Comparison of ENCODE assay signal across 17 cellular contexts in genomic region chr12:56874821-56875220, GRCh38. TPM values are rescaled to one million over a fixed set of nuclear protein-coding genes. Genes with fewer than 3 reads are reported as not detected.
A peak's percentile ranks its signal among the peaks of the same experiment; 100 is the strongest.
DNase-seq lines count a peak whose midpoint lies in the region; ATAC-seq and TF ChIP-seq lines count a peak whose summit lies in the region.
"Had no signal": no experiment of that assay in that cellular context is flagged by ENCODE, and none has a peak within 500 bp of the region (broad histone marks: within the 10 kb centered on the region; RNA-seq: fewer than 3 reads in every experiment).

No MANE protein-coding gene starts in this region.

- CTCF ChIA-PET in WTC11 (lab: Charles Lee), result no interaction called here

- H3K27me3 ChIP-seq in HUES48 (ENCODE audit: control insufficient read depth, insufficient read depth, low read length), result no peaks in the 10 kb centered on the region
- no peaks in the 10 kb centered on the region for H3K27me3 ChIP-seq in mesendoderm (ENCODE audit: insufficient read depth, low read length, poor library complexity)
- peaks cover 8% of the 10 kb centered on the region for H3K27me3 ChIP-seq in WERI-Rb-1 (ENCODE audit: insufficient read depth, low read depth, severe bottlenecking)
- H3K27me3 ChIP-seq: BE2C had no signal

- H3K9me3 ChIP-seq in HUES48 (ENCODE audit: control insufficient read depth, insufficient read depth, low read length) (peaks cover 44% of the 10 kb centered on the region), WERI-Rb-1 (ENCODE audit: severe bottlenecking) (no peaks in the 10 kb centered on the region)
- H3K9me3 ChIP-seq: BE2C had no signal

- H2AK5ac ChIP-seq in mesendoderm (ENCODE audit: low read length), result no peak overlapping the region

- H4K5ac ChIP-seq in mesendoderm (ENCODE audit: low read length), result no peak overlapping the region

- no peak overlapping the region for H3K4me2 ChIP-seq in mesendoderm (ENCODE audit: low read length)
- H3K4me2 ChIP-seq: A549 had no signal

- H3K23ac ChIP-seq in mesendoderm (ENCODE audit: low read length), result no peak overlapping the region

- ATAC-seq in WTC11, result peak; percentile 50
- ATAC-seq: A549, HCT116 had no signal

- peaks cover 13% of the 10 kb centered on the region for H3K36me3 Mint-ChIP-seq in WTC11
- H3K36me3 Mint-ChIP-seq: CD4-positive, alpha-beta memory T cell had no signal

- POLR2A ChIA-PET in WTC11 (lab: Charles Lee), result no interaction called here

- no peak overlapping the region for H3K4me3 Mint-ChIP-seq in WTC11
- H3K4me3 Mint-ChIP-seq: CD4-positive, alpha-beta memory T cell had no signal

- H2BK5ac ChIP-seq in mesendoderm (ENCODE audit: low read length), result no peak overlapping the region

- H3K4me1 ChIP-seq in HUES48 (ENCODE audit: control insufficient read depth, insufficient read depth, low read length) (no peaks in the 10 kb centered on the region), mesendoderm (ENCODE audit: control insufficient read depth, low read depth, low read length) (no peaks in the 10 kb centered on the region)
- H3K4me1 ChIP-seq: BE2C had no signal

- H3K56ac ChIP-seq in mesendoderm (ENCODE audit: low read length), result no peak overlapping the region

- H3K79me2 ChIP-seq in mesendoderm (ENCODE audit: control insufficient read depth, insufficient read depth, low read length), result no peaks in the 10 kb centered on the region

- H3K4me1 Mint-ChIP-seq in WTC11, result peaks cover 7% of the 10 kb centered on the region
- H3K4me1 Mint-ChIP-seq: CD4-positive, alpha-beta memory T cell had no signal

- H3K9ac ChIP-seq in HUES48 (ENCODE audit: low read depth, low read length) (no peak overlapping the region), mesendoderm (ENCODE audit: low read length) (no peak overlapping the region)

- no peak overlapping the region for H3K27ac Mint-ChIP-seq in WTC11
- H3K27ac Mint-ChIP-seq: CD4-positive, alpha-beta memory T cell had no signal

- peaks cover 12% of the 10 kb centered on the region for H3K27me3 Mint-ChIP-seq in WTC11 (ENCODE audit: low read depth)

- no peaks in the 10 kb centered on the region for H3K79me1 ChIP-seq in mesendoderm (ENCODE audit: low read length)

- H3K4ac ChIP-seq in mesendoderm (ENCODE audit: low read depth, low read length), result no peak overlapping the region

- H3K27ac ChIP-seq in HUES48 (ENCODE audit: low read depth, low read length) (no peak overlapping the region), mesendoderm (ENCODE audit: low read depth, low read length) (no peak overlapping the region), WERI-Rb-1 (no peak overlapping the region)
- H3K27ac ChIP-seq: A549, C4-2B had no signal

- TF ChIP-seq CTCF in WTC11 (IDR thresholded peaks at IDR 0.05) (no peak), fibroblast of the aortic adventitia (IDR thresholded peaks at IDR 0.05; ENCODE audit: insufficient read depth, low read length) (no peak), WERI-Rb-1 (IDR thresholded peaks at IDR 0.05; ENCODE audit: low read depth, low read length) (no peak)

- no CpG with 5 or more reads among the region's 1 CpG for WGBS in mesendoderm (ENCODE audit: extremely low coverage, insufficient coverage, low lambda C conversion rate)

- peaks cover 77% of the 10 kb centered on the region for H3K9me3 Mint-ChIP-seq in WTC11

- no peak for DNase-seq in WTC11 (ENCODE audit: low spot score)
- peak; percentile 6 for DNase-seq in fibroblast of the aortic adventitia (ENCODE audit: low read depth)
- DNase-seq in mesendoderm, result peak; percentile 93
- no peak for DNase-seq in WERI-Rb-1
- no peak for DNase-seq in DMS79 (lab: John Stamatoyannopoulos, UW)
- no peak for DNase-seq in NCI-H1092 (lab: John Stamatoyannopoulos, UW)
- DNase-seq: BE2C; CD4-positive, alpha-beta memory T cell; DMS79 treated with DMSO at 0.1 percent for 48 hours; EL; GF-D8; IMR-90 had no signal

- H3K18ac ChIP-seq in mesendoderm (ENCODE audit: low read length), result no peak overlapping the region

- no peaks in the 10 kb centered on the region for H3K36me3 ChIP-seq in HUES48 (ENCODE audit: control insufficient read depth, insufficient read depth, low read length)
- H3K36me3 ChIP-seq in mesendoderm (ENCODE audit: control insufficient read depth, insufficient read depth, low read length), result no peaks in the 10 kb centered on the region
- no peaks in the 10 kb centered on the region for H3K36me3 ChIP-seq in WERI-Rb-1
- H3K36me3 ChIP-seq: BE2C had no signal

- H2BK120ac ChIP-seq in mesendoderm (ENCODE audit: low read depth, low read length), result no peak overlapping the region

- H3K4me3 ChIP-seq in HUES48 (ENCODE audit: low read depth, low read length) (peak overlapping the region; percentile 2; the same call in 1 of the 2 replicates), fibroblast of the aortic adventitia (ENCODE audit: low read depth, low read length) (no peak overlapping the region), mesendoderm (ENCODE audit: low read length) (no peak overlapping the region), WERI-Rb-1 (ENCODE audit: low read depth, low read length) (no peak overlapping the region)
- H3K4me3 ChIP-seq: A549 had no signal

- H2BK15ac ChIP-seq in mesendoderm (replicated peaks; ENCODE audit: low read depth), result peak overlapping the region; percentile 57

- H4K8ac ChIP-seq in mesendoderm (ENCODE audit: low read depth, low read length), result no peak overlapping the region

TF ChIP-seq in WTC11, 78 proteins besides CTCF, POLR2A, EP300 and RAD21:
- no peak for TF ChIP-seq ZSCAN18 (CRISPR knock-in tag; IDR thresholded peaks at IDR 0.05)
- no peak for TF ChIP-seq MXD4 (CRISPR knock-in tag; IDR thresholded peaks at IDR 0.05; ENCODE audit: borderline replicate concordance)
- TF ChIP-seq ZNF121 (CRISPR knock-in tag; IDR thresholded peaks at IDR 0.05), result no peak
- no peak for TF ChIP-seq AR (CRISPR knock-in tag; IDR thresholded peaks at IDR 0.05)
- no peak for TF ChIP-seq RELA (CRISPR knock-in tag; IDR thresholded peaks at IDR 0.05; ENCODE audit: borderline replicate concordance)
- no peak for TF ChIP-seq CREB1 (CRISPR knock-in tag; IDR thresholded peaks at IDR 0.05)
- no peak for TF ChIP-seq TEAD1 (CRISPR knock-in tag; IDR thresholded peaks at IDR 0.05)
- TF ChIP-seq RORB (CRISPR knock-in tag; IDR thresholded peaks at IDR 0.05), result no peak
- TF ChIP-seq TEAD4 (CRISPR knock-in tag; IDR thresholded peaks at IDR 0.05), result no peak

RNA-seq across cellular contexts. Expression of gene SDR9C7, which starts 59.4 kb away (rescaled TPM):
- total RNA-seq in WTC11 (2021) (not detected in 3 replicates), fibroblast of the aortic adventitia (ENCODE audit: low replicate concordance) (not detected in 2 replicates)
- not detected for polyA plus RNA-seq in mesendoderm (2013, experiment 1 of 2)
- not detected for polyA plus RNA-seq in mesendoderm (2013, experiment 2 of 2)
- total RNA-seq: CD4-positive, alpha-beta memory T cell; IMR-90 had no signal
- polyA plus RNA-seq: A549; AG04450; CD4-positive, alpha-beta memory T cell; IMR-90 had no signal

Comparison
In these comparisons a context has a peak if more than half of its experiments do, and no peak if none do; other contexts are left out.
1. DNase-seq: peak in fibroblast of the aortic adventitia (single experiment) and mesendoderm (single experiment); none in WTC11 (single experiment), WERI-Rb-1 (single experiment), DMS79 (single experiment) and NCI-H1092 (single experiment).